1 cellular context compared by ENCODE assay signal in genomic region chr11:65355013-65355775, GRCh38.
A peak's percentile ranks its signal among the peaks of the same experiment; 100 is the strongest.
TF ChIP-seq lines count a peak whose summit lies in the region.

No MANE protein-coding gene starts in this region.

TF ChIP-seq in HepG2, 621 proteins besides CTCF, POLR2A, EP300 and RAD21 (continued from another document and continues in another):
- TF ChIP-seq ZNF274 (CRISPR knock-in tag; IDR thresholded peaks at IDR 0.05), result no peak
- no peak for TF ChIP-seq NCOA2 (CRISPR knock-in tag; IDR thresholded peaks at IDR 0.05)
- TF ChIP-seq ZNF512 (CRISPR knock-in tag; IDR thresholded peaks at IDR 0.05), result no peak
- TF ChIP-seq ZNF160 (CRISPR knock-in tag; IDR thresholded peaks at IDR 0.05), result no peak
- no peak; the same call in 1 of the 2 replicates for TF ChIP-seq MXD1 (CRISPR knock-in tag; IDR thresholded peaks at IDR 0.05)
- TF ChIP-seq ZNF746 (CRISPR knock-in tag; IDR thresholded peaks at IDR 0.05), result no peak
- TF ChIP-seq SMC3 (IDR thresholded peaks at IDR 0.05; ENCODE audit: low read length), result no peak
- TF ChIP-seq ZKSCAN5 (CRISPR knock-in tag; IDR thresholded peaks at IDR 0.05), result no peak
- TF ChIP-seq ARID2 (CRISPR knock-in tag; IDR thresholded peaks at IDR 0.05; ENCODE audit: borderline replicate concordance), result no peak
- no peak for TF ChIP-seq ZHX1 (CRISPR knock-in tag; IDR thresholded peaks at IDR 0.05; ENCODE audit: low read depth)
- TF ChIP-seq ZEB1 (IDR thresholded peaks at IDR 0.05; ENCODE audit: insufficient replicate concordance, low read depth), result no peak
- TF ChIP-seq ZNF460 (CRISPR knock-in tag; IDR thresholded peaks at IDR 0.05; ENCODE audit: borderline replicate concordance), result no peak
- TF ChIP-seq MYPOP (CRISPR knock-in tag; IDR thresholded peaks at IDR 0.05), result no peak
- TF ChIP-seq ZNF20 (CRISPR knock-in tag; IDR thresholded peaks at IDR 0.05), result no peak
- no peak for TF ChIP-seq ZNF558 (CRISPR knock-in tag; IDR thresholded peaks at IDR 0.05; ENCODE audit: borderline replicate concordance)
- TF ChIP-seq ZNF704 (CRISPR knock-in tag; IDR thresholded peaks at IDR 0.05; ENCODE audit: borderline replicate concordance), result no peak
- TF ChIP-seq FIP1L1 (IDR thresholded peaks at IDR 0.05; ENCODE audit: borderline replicate concordance, insufficient read depth, low read depth, low read length), result no peak
- TF ChIP-seq ZNF580 (CRISPR knock-in tag; IDR thresholded peaks at IDR 0.05; ENCODE audit: borderline replicate concordance, low read depth), result no peak
- no peak for TF ChIP-seq CCDC6 (CRISPR knock-in tag; IDR thresholded peaks at IDR 0.05)
- TF ChIP-seq HMGXB4 (CRISPR knock-in tag; IDR thresholded peaks at IDR 0.05; ENCODE audit: borderline replicate concordance in 1 of 2, low read depth in 1 of 2), result 0 out of 4 replicates have a peak, but pooled peaks of 1 of the 2 experiments have one; percentile 19
- TF ChIP-seq ZNF770 (CRISPR knock-in tag; IDR thresholded peaks at IDR 0.05), result no peak
- TF ChIP-seq ZSCAN9 (CRISPR knock-in tag; IDR thresholded peaks at IDR 0.05; ENCODE audit: borderline replicate concordance), result no peak
- no peak for TF ChIP-seq MTERF4 (CRISPR knock-in tag; IDR thresholded peaks at IDR 0.05)
- TF ChIP-seq ZNF234 (CRISPR knock-in tag; conservative IDR thresholded peaks at IDR 0.05), result 0 out of 2 replicates have a peak, but pooled peaks have one; percentile 41
- TF ChIP-seq ZNF777 (CRISPR knock-in tag; IDR thresholded peaks at IDR 0.05), result peak; percentile 37; the same call in 1 of the 2 replicates
- no peak for TF ChIP-seq IRX3 (CRISPR knock-in tag; IDR thresholded peaks at IDR 0.05; ENCODE audit: borderline replicate concordance, low read depth)
- no peak for TF ChIP-seq YY1 (IDR thresholded peaks at IDR 0.05; ENCODE audit: insufficient read depth, insufficient replicate concordance, low read depth, low read length)
- no peak for TF ChIP-seq GTF2F1 (IDR thresholded peaks at IDR 0.05; ENCODE audit: low read length)
- TF ChIP-seq ARNTL (CRISPR knock-in tag; IDR thresholded peaks at IDR 0.05), result no peak
- peak; percentile 3; the same call in 1 of the 2 replicates for TF ChIP-seq ZFY (CRISPR knock-in tag; IDR thresholded peaks at IDR 0.05)
- TF ChIP-seq RFXAP (CRISPR knock-in tag; IDR thresholded peaks at IDR 0.05; ENCODE audit: borderline replicate concordance), result no peak
- TF ChIP-seq SATB2 (CRISPR knock-in tag; IDR thresholded peaks at IDR 0.05), result no peak
- no peak for TF ChIP-seq SRY (CRISPR knock-in tag; IDR thresholded peaks at IDR 0.05)
- TF ChIP-seq ZNF652 (CRISPR knock-in tag; IDR thresholded peaks at IDR 0.05; ENCODE audit: borderline replicate concordance, low read depth), result no peak
- 0 out of 2 replicates have a peak, but pooled peaks have one; percentile 32 for TF ChIP-seq ZNF510 (CRISPR knock-in tag; IDR thresholded peaks at IDR 0.05; ENCODE audit: low read depth)
- no peak for TF ChIP-seq TBL1XR1 (IDR thresholded peaks at IDR 0.05; ENCODE audit: borderline replicate concordance, low read length, partially characterized antibody)
- no peak for TF ChIP-seq AGO1 (IDR thresholded peaks at IDR 0.05; ENCODE audit: low read depth, low read length, poor library complexity, severe bottlenecking)
- no peak for TF ChIP-seq NCOA1 (CRISPR knock-in tag; IDR thresholded peaks at IDR 0.05)
- TF ChIP-seq EED (CRISPR knock-in tag; IDR thresholded peaks at IDR 0.05), result no peak
- TF ChIP-seq ESRRA (CRISPR knock-in tag; IDR thresholded peaks at IDR 0.05; ENCODE audit: low read depth), result 0 out of 2 replicates have a peak, but pooled peaks have one; percentile 30
- 0 out of 2 replicates have a peak, but pooled peaks have one; percentile 64 for TF ChIP-seq ATF5 (CRISPR knock-in tag; IDR thresholded peaks at IDR 0.05; ENCODE audit: low read depth)
- TF ChIP-seq ZNF101 (CRISPR knock-in tag; IDR thresholded peaks at IDR 0.05; ENCODE audit: borderline replicate concordance, low read depth), result 0 out of 2 replicates have a peak, but pooled peaks have one; percentile 35
- TF ChIP-seq MEIS1 (CRISPR knock-in tag; IDR thresholded peaks at IDR 0.05; ENCODE audit: borderline replicate concordance), result no peak
- no peak for TF ChIP-seq ZNF773 (CRISPR knock-in tag; IDR thresholded peaks at IDR 0.05; ENCODE audit: borderline replicate concordance)
- TF ChIP-seq IRF9 (CRISPR knock-in tag; IDR thresholded peaks at IDR 0.05; ENCODE audit: borderline replicate concordance), result peak; percentile 27; the same call in 1 of the 2 replicates
- no peak for TF ChIP-seq ZNF30 (CRISPR knock-in tag; IDR thresholded peaks at IDR 0.05)
- no peak for TF ChIP-seq PREB (CRISPR knock-in tag; IDR thresholded peaks at IDR 0.05)
- TF ChIP-seq RNF219 (CRISPR knock-in tag; IDR thresholded peaks at IDR 0.05), result no peak
